ENCODE assay signal across 8 cellular contexts in genomic region chr6:13485923-13486557, GRCh38. TPM values are rescaled to one million over a fixed set of nuclear protein-coding genes. Genes with fewer than 3 reads are reported as not detected.
DNase-seq lines count a peak whose midpoint lies in the region; ATAC-seq and TF ChIP-seq lines count a peak whose summit lies in the region.

No MANE protein-coding gene starts in this region.

- H3K36me3 ChIP-seq in HUES48 (ENCODE audit: control insufficient read depth, insufficient read depth, low read length) = no peaks in the 10 kb centered on the region
- no peaks in the 10 kb centered on the region for H3K36me3 ChIP-seq in iPS DF 6.9 (ENCODE audit: control insufficient read depth, insufficient read depth, low read length)
- no peaks in the 10 kb centered on the region for H3K36me3 ChIP-seq in gastrocnemius medialis

- H3K27me3 ChIP-seq in HUES48 (ENCODE audit: control insufficient read depth, insufficient read depth, low read length) (peaks cover 50% of the 10 kb centered on the region), iPS DF 6.9 (ENCODE audit: control insufficient read depth, insufficient read depth, low read length) (peaks cover 12% of the 10 kb centered on the region; the same call in 1 of the 2 replicates), gastrocnemius medialis (no peaks in the 10 kb centered on the region)

- H3K36me3 Mint-ChIP-seq in Calu3 (ENCODE audit: insufficient read depth, unreplicated experiment) = peaks cover 33% of the 10 kb centered on the region

- H3K4me1 ChIP-seq in HUES48 (ENCODE audit: control insufficient read depth, insufficient read depth, low read length) = peaks cover 12% of the 10 kb centered on the region
- peaks cover 3% of the 10 kb centered on the region; the same call in 1 of the 2 replicates for H3K4me1 ChIP-seq in iPS DF 6.9 (ENCODE audit: control insufficient read depth, insufficient read depth, low read length)
- H3K4me1 ChIP-seq in gastrocnemius medialis = peaks cover 35 to 47% of the 10 kb centered on the region in 2 donors

- peak overlapping the region; percentile 82 for H3K27ac Mint-ChIP-seq in Calu3 (ENCODE audit: unreplicated experiment)

- in situ Hi-C loops in gastrocnemius medialis (cut with MboI; ENCODE audit: low sequenced_read_pairs in 4 of 4) = no loop called here

- ATAC-seq in gastrocnemius medialis = no peak
- ATAC-seq in GM21390 (IDR thresholded peaks at IDR 0.05; ENCODE audit: unreplicated experiment) = no peak
- no peak for ATAC-seq in HG02798 (IDR thresholded peaks at IDR 0.05; ENCODE audit: poor library complexity, unreplicated experiment)

- H3K9me3 Mint-ChIP-seq in Calu3 (ENCODE audit: low read depth, unreplicated experiment) = no peaks in the 10 kb centered on the region

- intact Hi-C loops in Calu3 (cut with micrococcal nuclease; ENCODE audit: unreplicated experiment) (loop anchor here (2.0 kb wide), 1 partner anchor 89 kb away; the partner anchor contains the start of gene SIRT5), gastrocnemius medialis (cut with DNase I; ENCODE audit: low total_unique reads) (loop anchor here (2.0 to 10.0 kb wide), 6 partner anchors 39 to 149 kb away; partner anchors contain the start of gene SIRT5)

- TF ChIP-seq CTCF in Calu3 (IDR thresholded peaks at IDR 0.05; ENCODE audit: unreplicated experiment) = no peak
- TF ChIP-seq CTCF in gastrocnemius medialis (IDR thresholded peaks at IDR 0.05 in 4 of 5, conservative IDR thresholded peaks at IDR 0.05 in 1 of 5) = no peak

- TF ChIP-seq POLR2A in Raji (IDR thresholded peaks at IDR 0.05; ENCODE audit: insufficient read depth, low read depth, low read length) = peak; percentile 69
- peak in 1 of 2 donors; percentile 31 for TF ChIP-seq POLR2A in gastrocnemius medialis (IDR thresholded peaks at IDR 0.05)

- WGBS in iPS DF 6.9 (ENCODE audit: insufficient coverage, insufficient read length) = no CpG with 5 or more reads among the region's 38 CpGs

- CTCF ChIA-PET in Calu3 (lab: Charles Lee) = interaction anchor here (0.6 to 0.7 kb wide), 3 partner anchors 21 to 61 kb away, joined by 5 to 9 read pairs (median 6); no protein-coding TSS in a partner anchor

- peak overlapping the region; percentile 90 for H3K4me3 Mint-ChIP-seq in Calu3 (ENCODE audit: low read depth, unreplicated experiment)

- H3K4me1 Mint-ChIP-seq in Calu3 (ENCODE audit: low read depth, unreplicated experiment) = peaks cover 30% of the 10 kb centered on the region

- DNase-seq in Calu3 = peak; percentile 17
- peak; percentile 65 for DNase-seq in astrocyte of the hippocampus (ENCODE audit: low read depth, low spot score)
- DNase-seq in iPS DF 6.9 (ENCODE audit: low read depth, low spot score) = no peak
- peak in 1 of 2 donors; percentile 25 for DNase-seq in gastrocnemius medialis

- no peak overlapping the region for H3K27ac ChIP-seq in HUES48 (ENCODE audit: low read depth, low read length)
- no peak overlapping the region for H3K27ac ChIP-seq in iPS DF 6.9 (ENCODE audit: low read length)
- H3K27ac ChIP-seq in gastrocnemius medialis = peak overlapping the region; percentile 87 to 98 (median 94)

- H3K9me3 ChIP-seq in HUES48 (ENCODE audit: control insufficient read depth, insufficient read depth, low read length) = no peaks in the 10 kb centered on the region
- H3K9me3 ChIP-seq in iPS DF 6.9 (ENCODE audit: control insufficient read depth, insufficient read depth, low read length) = no peaks in the 10 kb centered on the region
- H3K9me3 ChIP-seq in gastrocnemius medialis = no peaks in the 10 kb centered on the region

- peak overlapping the region; percentile 76 for H3K4me3 ChIP-seq in HUES48 (ENCODE audit: low read depth, low read length)
- H3K4me3 ChIP-seq in iPS DF 6.9 (ENCODE audit: low read length) = peak overlapping the region; percentile 58; the same call in 1 of the 2 replicates
- peak overlapping the region; percentile 80 to 96 (median 89) for H3K4me3 ChIP-seq in gastrocnemius medialis

- no TSS peak for BruUV-seq in Calu3 (replicated peaks; lab: Mats Ljungman, UMichigan)

- peak overlapping the region; percentile 10; the same call in 1 of the 2 replicates for H3K9ac ChIP-seq in HUES48 (ENCODE audit: low read depth, low read length)

- H3K27me3 Mint-ChIP-seq in Calu3 (ENCODE audit: unreplicated experiment) = no peaks in the 10 kb centered on the region

RNA-seq across cellular contexts. Expression of gene GFOD1, which starts 1.4 kb away (rescaled TPM):
- total RNA-seq in Calu3 (2022) (8.7 and 9.5 TPM in 2 replicates), gastrocnemius medialis (10 to 100 TPM in 3 of 4 donors, 1 to 10 TPM in 1; 9.0 to 31.8 (median 16.9) TPM)

Comparison
In these comparisons a context has a peak if more than half of its experiments do, and no peak if none do; other contexts are left out.
1. H3K27ac ChIP-seq: peak in gastrocnemius medialis (4 of 4); none in HUES48 (single experiment) and iPS DF 6.9 (single experiment).
2. Peak in every context shown above with its lines, with median percentiles within 50 percentile points of each other: H3K4me3 ChIP-seq.